Comparison of ENCODE assay signal across 35 cellular contexts in genomic region chr4:80333121-80333520, GRCh38. TPM values are rescaled to one million over a fixed set of nuclear protein-coding genes. Genes with fewer than 3 reads are reported as not detected.
"Had no signal": no experiment of that assay in that cellular context is flagged by ENCODE, and none has a peak within 500 bp of the region (broad histone marks: within the 10 kb centered on the region; RNA-seq: fewer than 3 reads in every experiment).

No MANE protein-coding gene starts in this region.

- H3K4me2 ChIP-seq: SK-N-SH had no signal

- H3K9me3 ChIP-seq: adrenal gland, body of pancreas, left ventricle myocardium inferior, neutrophil, pancreas, psoas muscle, right atrium auricular region, SK-N-SH, suprapubic skin, tibial artery, upper lobe of right lung had no signal

- DNase-seq: activated B cell treated with CpG ODN at 0.5 μM for 24 hours; activated CD4-positive, alpha-beta T cell treated with anti-CD3 and anti-CD28 coated beads, Interleukin-2, amount 50 U/mL, for 1 hour; activated CD8-positive, alpha-beta T cell treated with anti-CD3 and anti-CD28 coated beads for 36 hours; activated naive CD4-positive, alpha-beta T cell treated with Interleukin-2 at 50 U/mL for 16 hours; activated naive CD8-positive, alpha-beta T cell treated with anti-CD3 and anti-CD28 coated beads for 36 hours; activated T-cell treated with anti-CD3 and anti-CD28 coated beads, Interleukin-2, amount 50 U/mL, for 48 hours; adrenal gland; aorta; body of pancreas; cerebellar nuclear complex; cortex of kidney; effector memory CD8-positive, alpha-beta T cell; head of caudate nucleus; hypothalamus; kidney glomerular epithelial cell; left ventricle myocardium inferior; naive B cell; nephron progenitor cell; pancreas; psoas muscle; SK-N-SH; stimulated activated CD4-positive, alpha-beta T cell treated with anti-CD3 and anti-CD28 coated beads, Interleukin-15, amount 100 ng/mL, for 24 hours; stimulated activated CD4-positive, alpha-beta T cell treated with anti-CD3 and anti-CD28 coated beads, Interleukin-2, amount 100 ng/mL, for 24 hours; stimulated activated naive B cell treated with anti-CD40 and anti-IgM and Interleukin-4, amounts not matched to agents 10 μg/mL and 1 μg/mL and 100 μg/mL, for 72 hours; T-helper 2 cell; tibial artery; upper lobe of right lung had no signal

- H3K27me3 ChIP-seq: body of pancreas, right atrium auricular region had no signal

- H3K9ac ChIP-seq: SK-N-SH had no signal

- ATAC-seq: activated CD8-positive, alpha-beta T cell treated with anti-CD3 and anti-CD28 coated beads for 36 hours; body of pancreas; effector memory CD8-positive, alpha-beta T cell; pancreas; psoas muscle; stimulated activated naive B cell treated with anti-CD40 and anti-IgM and Interleukin-4, amounts not matched to agents 10 μg/mL and 1 μg/mL and 100 μg/mL, for 72 hours; upper lobe of right lung had no signal

- H3K4me3 ChIP-seq: adrenal gland, body of pancreas, cardiac muscle cell, left ventricle myocardium inferior, pancreas, psoas muscle, right atrium auricular region, suprapubic skin, tibial artery, upper lobe of right lung had no signal

- H3K27ac ChIP-seq: adrenal gland, body of pancreas, cardiac muscle cell, left ventricle myocardium inferior, neutrophil, pancreas, psoas muscle, right atrium auricular region, suprapubic skin, tibial artery, upper lobe of right lung had no signal

- H3K36me3 ChIP-seq: adrenal gland, cardiac muscle cell, left ventricle myocardium inferior, neutrophil, pancreas, right atrium auricular region, suprapubic skin, tibial artery, upper lobe of right lung had no signal

- H3K4me1 ChIP-seq: pancreas, psoas muscle had no signal

RNA-seq across cellular contexts. Expression of gene CFAP299, which starts 2.4 kb away (rescaled TPM):
- total RNA-seq: activated B cell treated with CpG ODN at 0.5 μM for 24 hours; activated CD8-positive, alpha-beta T cell treated with anti-CD3 and anti-CD28 coated beads for 36 hours; activated naive CD8-positive, alpha-beta T cell treated with anti-CD3 and anti-CD28 coated beads for 36 hours; activated T-helper 2 cell treated with anti-CD3 and anti-CD28 coated beads, Interferon-gamma antibody, Interleukin-2, Interleukin-4, amounts not matched to agents 10 μg/mL and 5 μg/mL and 100 μg/mL, durations not matched to agents 14 hours and 24 hours and 36 hours; adrenal gland; aorta; body of pancreas; left ventricle myocardium inferior; lung microvascular endothelial cell; mucosa of gallbladder; pancreas; psoas muscle; right atrium auricular region; suprapubic skin; upper lobe of right lung had no signal
- polyA plus RNA-seq: adrenal gland, aorta, esophagus, psoas muscle had no signal
